8 cellular contexts compared by ENCODE assay signal in genomic region chr6:155530219-155530834, GRCh38.
DNase-seq lines count a peak whose midpoint lies in the region; ATAC-seq and TF ChIP-seq lines count a peak whose summit lies in the region.

No MANE protein-coding gene starts in this region.

- H3K4me1 ChIP-seq in KMS-11 (ENCODE audit: low read depth, poor library complexity, severe bottlenecking) (no peaks in the 10 kb centered on the region), vagina (no peaks in the 10 kb centered on the region)

- H3K4me2 ChIP-seq in KMS-11, result no peak overlapping the region

- no peaks in the 10 kb centered on the region for H3K36me3 ChIP-seq in KMS-11 (ENCODE audit: insufficient read depth)
- H3K36me3 ChIP-seq in WERI-Rb-1, result no peaks in the 10 kb centered on the region
- no peaks in the 10 kb centered on the region for H3K36me3 ChIP-seq in vagina

- H3K27me3 ChIP-seq in KMS-11 (ENCODE audit: insufficient read depth, low read depth) (no peaks in the 10 kb centered on the region), WERI-Rb-1 (ENCODE audit: insufficient read depth, low read depth, severe bottlenecking) (no peaks in the 10 kb centered on the region), vagina (no peaks in the 10 kb centered on the region)

- H3K9me3 ChIP-seq in WERI-Rb-1 (ENCODE audit: severe bottlenecking) (no peaks in the 10 kb centered on the region), vagina (no peaks in the 10 kb centered on the region)

- no peak overlapping the region for H2AFZ ChIP-seq in KMS-11 (ENCODE audit: low read depth)

- H4K20me1 ChIP-seq in KMS-11 (ENCODE audit: insufficient read depth), result no peaks in the 10 kb centered on the region

- H3K79me2 ChIP-seq in KMS-11 (ENCODE audit: insufficient read depth, low read depth), result no peaks in the 10 kb centered on the region

- no peak overlapping the region for H3K9ac ChIP-seq in KMS-11

- ATAC-seq in GM19397 (IDR thresholded peaks at IDR 0.05; ENCODE audit: unreplicated experiment), result peak; percentile 53

- H3K4me3 ChIP-seq in KMS-11 (IDR thresholded peaks at IDR 0.05; ENCODE audit: insufficient read depth, low read depth, low read length), result no peak overlapping the region
- no peak overlapping the region for H3K4me3 ChIP-seq in WERI-Rb-1 (ENCODE audit: low read depth, low read length)
- H3K4me3 ChIP-seq in vagina, result no peak overlapping the region

- TF ChIP-seq POLR2A in vagina (IDR thresholded peaks at IDR 0.05), result no peak

- H3K27ac ChIP-seq in KMS-11 (no peak overlapping the region), WERI-Rb-1 (no peak overlapping the region), vagina (no peak overlapping the region)

- intact Hi-C loops in vagina (cut with DNase I), result no loop called here

- DNase-seq in NCI-H82 (lab: John Stamatoyannopoulos, UW) (peak; percentile 34), NCI-H82 treated with DMSO at 0.1 percent for 48 hours (lab: John Stamatoyannopoulos, UW; ENCODE audit: unreplicated experiment) (no peak), WERI-Rb-1 (peak; percentile 13), iPS-NIHi7 (ENCODE audit: extremely low spot score) (peak; percentile 25), vagina (ENCODE audit: extremely low spot score in 2 of 2) (no peak), NCI-H187 (lab: John Stamatoyannopoulos, UW) (no peak)

- TF ChIP-seq CTCF in KMS-11 (conservative IDR thresholded peaks at IDR 0.05; ENCODE audit: low read depth, low read length) (peak; percentile 46; the same call in 1 of the 2 replicates), WERI-Rb-1 (IDR thresholded peaks at IDR 0.05; ENCODE audit: low read depth, low read length) (peak; percentile 43), vagina (IDR thresholded peaks at IDR 0.05) (peak in 2 of 3 experiments; percentile 23 to 43)

Comparison
In these comparisons a context has a peak if more than half of its experiments do, and no peak if none do; other contexts are left out.
1. DNase-seq: peak in NCI-H82 (single experiment), WERI-Rb-1 (single experiment) and iPS-NIHi7 (single experiment); none in NCI-H82 treated with DMSO at 0.1 percent for 48 hours (single experiment), vagina (0 of 2) and NCI-H187 (0 of 2).
2. Peak in every context shown above with its lines, with median percentiles within 50 percentile points of each other: CTCF ChIP-seq.